In the genomic region with DNA sequence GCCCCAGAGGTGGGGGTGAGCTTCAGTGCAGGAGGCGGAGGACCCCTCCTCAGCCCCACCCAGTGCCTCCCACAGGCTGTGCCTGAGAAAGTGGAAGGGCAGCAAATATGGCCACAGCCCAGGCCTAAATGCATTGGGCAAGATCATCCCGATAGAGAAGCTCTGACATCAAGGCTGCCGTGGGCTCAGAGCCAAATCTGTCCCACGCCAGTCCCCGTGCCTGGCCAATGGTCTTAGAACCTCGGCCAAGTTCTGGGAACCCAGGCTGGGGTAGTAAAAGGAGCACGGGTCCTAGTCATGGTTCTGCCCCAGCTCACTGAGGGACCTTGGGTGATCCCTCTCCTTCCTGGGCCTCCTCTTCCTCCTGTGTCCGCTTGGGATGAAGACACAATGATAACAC, we compare ENCODE assay signal across 2 cellular contexts.
TF ChIP-seq lines count a peak whose summit lies in the region.

No MANE protein-coding gene starts in this region.

TF ChIP-seq in GM23338, 12 proteins besides CTCF, POLR2A, EP300 and RAD21 (continues in another document):
- TF ChIP-seq CREB1 (CRISPR knock-in tag; IDR thresholded peaks at IDR 0.05; ENCODE audit: low read depth) (no peak), POLR2AphosphoS5 (IDR thresholded peaks at IDR 0.05; ENCODE audit: low read depth) (no peak), STAT1 (IDR thresholded peaks at IDR 0.05; ENCODE audit: unreplicated experiment) (no peak), NANOG (IDR thresholded peaks at IDR 0.05; ENCODE audit: borderline replicate concordance) (no peak), ZNF114 (CRISPR knock-in tag; IDR thresholded peaks at IDR 0.05) (no peak), JUNB (IDR thresholded peaks at IDR 0.05; ENCODE audit: unreplicated experiment) (no peak), ZNF331 (CRISPR knock-in tag; IDR thresholded peaks at IDR 0.05; ENCODE audit: low read depth) (no peak), EZH2phosphoT487 (IDR thresholded peaks at IDR 0.05; ENCODE audit: unreplicated experiment) (no peak), EZH2 (IDR thresholded peaks at IDR 0.05; ENCODE audit: low read depth, unreplicated experiment) (no peak)
- TF ChIP-seq, protein P1, sequence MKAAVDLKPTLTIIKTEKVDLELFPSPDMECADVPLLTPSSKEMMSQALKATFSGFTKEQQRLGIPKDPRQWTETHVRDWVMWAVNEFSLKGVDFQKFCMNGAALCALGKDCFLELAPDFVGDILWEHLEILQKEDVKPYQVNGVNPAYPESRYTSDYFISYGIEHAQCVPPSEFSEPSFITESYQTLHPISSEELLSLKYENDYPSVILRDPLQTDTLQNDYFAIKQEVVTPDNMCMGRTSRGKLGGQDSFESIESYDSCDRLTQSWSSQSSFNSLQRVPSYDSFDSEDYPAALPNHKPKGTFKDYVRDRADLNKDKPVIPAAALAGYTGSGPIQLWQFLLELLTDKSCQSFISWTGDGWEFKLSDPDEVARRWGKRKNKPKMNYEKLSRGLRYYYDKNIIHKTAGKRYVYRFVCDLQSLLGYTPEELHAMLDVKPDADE (IDR thresholded peaks at IDR 0.05) = no peak
- TF ChIP-seq, protein P2, sequence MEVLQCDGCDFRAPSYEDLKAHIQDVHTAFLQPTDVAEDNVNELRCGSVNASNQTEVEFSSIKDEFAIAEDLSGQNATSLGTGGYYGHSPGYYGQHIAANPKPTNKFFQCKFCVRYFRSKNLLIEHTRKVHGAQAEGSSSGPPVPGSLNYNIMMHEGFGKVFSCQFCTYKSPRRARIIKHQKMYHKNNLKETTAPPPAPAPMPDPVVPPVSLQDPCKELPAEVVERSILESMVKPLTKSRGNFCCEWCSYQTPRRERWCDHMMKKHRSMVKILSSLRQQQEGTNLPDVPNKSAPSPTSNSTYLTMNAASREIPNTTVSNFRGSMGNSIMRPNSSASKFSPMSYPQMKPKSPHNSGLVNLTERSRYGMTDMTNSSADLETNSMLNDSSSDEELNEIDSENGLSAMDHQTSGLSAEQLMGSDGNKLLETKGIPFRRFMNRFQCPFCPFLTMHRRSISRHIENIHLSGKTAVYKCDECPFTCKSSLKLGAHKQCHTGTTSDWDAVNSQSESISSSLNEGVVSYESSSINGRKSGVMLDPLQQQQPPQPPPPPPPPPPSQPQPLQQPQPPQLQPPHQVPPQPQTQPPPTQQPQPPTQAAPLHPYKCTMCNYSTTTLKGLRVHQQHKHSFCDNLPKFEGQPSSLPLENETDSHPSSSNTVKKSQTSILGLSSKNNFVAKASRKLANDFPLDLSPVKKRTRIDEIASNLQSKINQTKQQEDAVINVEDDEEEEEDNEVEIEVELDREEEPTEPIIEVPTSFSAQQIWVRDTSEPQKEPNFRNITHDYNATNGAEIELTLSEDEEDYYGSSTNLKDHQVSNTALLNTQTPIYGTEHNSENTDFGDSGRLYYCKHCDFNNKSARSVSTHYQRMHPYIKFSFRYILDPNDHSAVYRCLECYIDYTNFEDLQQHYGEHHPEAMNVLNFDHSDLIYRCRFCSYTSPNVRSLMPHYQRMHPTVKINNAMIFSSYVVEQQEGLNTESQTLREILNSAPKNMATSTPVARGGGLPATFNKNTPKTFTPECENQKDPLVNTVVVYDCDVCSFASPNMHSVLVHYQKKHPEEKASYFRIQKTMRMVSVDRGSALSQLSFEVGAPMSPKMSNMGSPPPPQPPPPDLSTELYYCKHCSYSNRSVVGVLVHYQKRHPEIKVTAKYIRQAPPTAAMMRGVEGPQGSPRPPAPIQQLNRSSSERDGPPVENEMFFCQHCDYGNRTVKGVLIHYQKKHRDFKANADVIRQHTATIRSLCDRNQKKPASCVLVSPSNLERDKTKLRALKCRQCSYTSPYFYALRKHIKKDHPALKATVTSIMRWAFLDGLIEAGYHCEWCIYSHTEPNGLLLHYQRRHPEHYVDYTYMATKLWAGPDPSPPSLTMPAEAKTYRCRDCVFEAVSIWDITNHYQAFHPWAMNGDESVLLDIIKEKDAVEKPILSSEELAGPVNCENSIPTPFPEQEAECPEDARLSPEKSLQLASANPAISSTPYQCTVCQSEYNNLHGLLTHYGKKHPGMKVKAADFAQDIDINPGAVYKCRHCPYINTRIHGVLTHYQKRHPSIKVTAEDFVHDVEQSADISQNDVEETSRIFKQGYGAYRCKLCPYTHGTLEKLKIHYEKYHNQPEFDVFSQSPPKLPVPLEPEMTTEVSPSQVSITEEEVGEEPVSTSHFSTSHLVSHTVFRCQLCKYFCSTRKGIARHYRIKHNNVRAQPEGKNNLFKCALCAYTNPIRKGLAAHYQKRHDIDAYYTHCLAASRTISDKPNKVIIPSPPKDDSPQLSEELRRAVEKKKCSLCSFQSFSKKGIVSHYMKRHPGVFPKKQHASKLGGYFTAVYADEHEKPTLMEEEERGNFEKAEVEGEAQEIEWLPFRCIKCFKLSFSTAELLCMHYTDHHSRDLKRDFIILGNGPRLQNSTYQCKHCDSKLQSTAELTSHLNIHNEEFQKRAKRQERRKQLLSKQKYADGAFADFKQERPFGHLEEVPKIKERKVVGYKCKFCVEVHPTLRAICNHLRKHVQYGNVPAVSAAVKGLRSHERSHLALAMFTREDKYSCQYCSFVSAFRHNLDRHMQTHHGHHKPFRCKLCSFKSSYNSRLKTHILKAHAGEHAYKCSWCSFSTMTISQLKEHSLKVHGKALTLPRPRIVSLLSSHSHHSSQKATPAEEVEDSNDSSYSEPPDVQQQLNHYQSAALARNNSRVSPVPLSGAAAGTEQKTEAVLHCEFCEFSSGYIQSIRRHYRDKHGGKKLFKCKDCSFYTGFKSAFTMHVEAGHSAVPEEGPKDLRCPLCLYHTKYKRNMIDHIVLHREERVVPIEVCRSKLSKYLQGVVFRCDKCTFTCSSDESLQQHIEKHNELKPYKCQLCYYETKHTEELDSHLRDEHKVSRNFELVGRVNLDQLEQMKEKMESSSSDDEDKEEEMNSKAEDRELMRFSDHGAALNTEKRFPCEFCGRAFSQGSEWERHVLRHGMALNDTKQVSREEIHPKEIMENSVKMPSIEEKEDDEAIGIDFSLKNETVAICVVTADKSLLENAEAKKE (CRISPR knock-in tag; IDR thresholded peaks at IDR 0.05) = no peak

TF ChIP-seq in GM12878, 131 proteins besides CTCF, POLR2A, EP300 and RAD21:
- TF ChIP-seq ZNF384 (IDR thresholded peaks at IDR 0.05; ENCODE audit: borderline replicate concordance, low read depth, low read length) (no peak), STAT3 (IDR thresholded peaks at IDR 0.05; ENCODE audit: low read depth, low read length) (no peak), MTA3 (IDR thresholded peaks at IDR 0.05; ENCODE audit: borderline replicate concordance, low read length) (no peak), TARDBP (IDR thresholded peaks at IDR 0.05; ENCODE audit: borderline replicate concordance) (no peak), RAD51 (IDR thresholded peaks at IDR 0.05) (no peak), CEBPB (IDR thresholded peaks at IDR 0.05; ENCODE audit: borderline replicate concordance in 1 of 2, low read depth in 2 of 2, low read length in 2 of 2) (no peak), SMC3 (IDR thresholded peaks at IDR 0.05; ENCODE audit: borderline replicate concordance, low read length) (no peak)
- TF ChIP-seq, protein P3, sequence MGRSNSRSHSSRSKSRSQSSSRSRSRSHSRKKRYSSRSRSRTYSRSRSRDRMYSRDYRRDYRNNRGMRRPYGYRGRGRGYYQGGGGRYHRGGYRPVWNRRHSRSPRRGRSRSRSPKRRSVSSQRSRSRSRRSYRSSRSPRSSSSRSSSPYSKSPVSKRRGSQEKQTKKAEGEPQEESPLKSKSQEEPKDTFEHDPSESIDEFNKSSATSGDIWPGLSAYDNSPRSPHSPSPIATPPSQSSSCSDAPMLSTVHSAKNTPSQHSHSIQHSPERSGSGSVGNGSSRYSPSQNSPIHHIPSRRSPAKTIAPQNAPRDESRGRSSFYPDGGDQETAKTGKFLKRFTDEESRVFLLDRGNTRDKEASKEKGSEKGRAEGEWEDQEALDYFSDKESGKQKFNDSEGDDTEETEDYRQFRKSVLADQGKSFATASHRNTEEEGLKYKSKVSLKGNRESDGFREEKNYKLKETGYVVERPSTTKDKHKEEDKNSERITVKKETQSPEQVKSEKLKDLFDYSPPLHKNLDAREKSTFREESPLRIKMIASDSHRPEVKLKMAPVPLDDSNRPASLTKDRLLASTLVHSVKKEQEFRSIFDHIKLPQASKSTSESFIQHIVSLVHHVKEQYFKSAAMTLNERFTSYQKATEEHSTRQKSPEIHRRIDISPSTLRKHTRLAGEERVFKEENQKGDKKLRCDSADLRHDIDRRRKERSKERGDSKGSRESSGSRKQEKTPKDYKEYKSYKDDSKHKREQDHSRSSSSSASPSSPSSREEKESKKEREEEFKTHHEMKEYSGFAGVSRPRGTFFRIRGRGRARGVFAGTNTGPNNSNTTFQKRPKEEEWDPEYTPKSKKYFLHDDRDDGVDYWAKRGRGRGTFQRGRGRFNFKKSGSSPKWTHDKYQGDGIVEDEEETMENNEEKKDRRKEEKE (IDR thresholded peaks at IDR 0.05) = no peak
- TF ChIP-seq, protein P4, sequence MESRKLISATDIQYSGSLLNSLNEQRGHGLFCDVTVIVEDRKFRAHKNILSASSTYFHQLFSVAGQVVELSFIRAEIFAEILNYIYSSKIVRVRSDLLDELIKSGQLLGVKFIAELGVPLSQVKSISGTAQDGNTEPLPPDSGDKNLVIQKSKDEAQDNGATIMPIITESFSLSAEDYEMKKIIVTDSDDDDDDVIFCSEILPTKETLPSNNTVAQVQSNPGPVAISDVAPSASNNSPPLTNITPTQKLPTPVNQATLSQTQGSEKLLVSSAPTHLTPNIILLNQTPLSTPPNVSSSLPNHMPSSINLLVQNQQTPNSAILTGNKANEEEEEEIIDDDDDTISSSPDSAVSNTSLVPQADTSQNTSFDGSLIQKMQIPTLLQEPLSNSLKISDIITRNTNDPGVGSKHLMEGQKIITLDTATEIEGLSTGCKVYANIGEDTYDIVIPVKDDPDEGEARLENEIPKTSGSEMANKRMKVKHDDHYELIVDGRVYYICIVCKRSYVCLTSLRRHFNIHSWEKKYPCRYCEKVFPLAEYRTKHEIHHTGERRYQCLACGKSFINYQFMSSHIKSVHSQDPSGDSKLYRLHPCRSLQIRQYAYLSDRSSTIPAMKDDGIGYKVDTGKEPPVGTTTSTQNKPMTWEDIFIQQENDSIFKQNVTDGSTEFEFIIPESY (IDR thresholded peaks at IDR 0.05) = no peak
